Comparison of ENCODE assay signal across 26 cellular contexts in genomic region chr5:124730381-124730780, GRCh38. TPM values are rescaled to one million over a fixed set of nuclear protein-coding genes. Genes with fewer than 3 reads are reported as not detected.
DNase-seq lines count a peak whose midpoint lies in the region; ATAC-seq and TF ChIP-seq lines count a peak whose summit lies in the region.
"Had no signal": no experiment of that assay in that cellular context is flagged by ENCODE, and none has a peak within 500 bp of the region (broad histone marks: within the 10 kb centered on the region; RNA-seq: fewer than 3 reads in every experiment).

No MANE protein-coding gene starts in this region.

- DNase-seq in SJCRH30 (no peak), glutamatergic neuron (no peak), smooth muscle cell (lab: John Stamatoyannopoulos, UW; ENCODE audit: unreplicated experiment) (no peak), cerebellar cortex (ENCODE audit: low spot score) (no peak), activated gamma-delta T cell (lab: John Stamatoyannopoulos, UW) (no peak)
- no peak for DNase-seq in activated effector memory CD4-positive, alpha-beta T cell treated with Interleukin-2 at 50 U/mL for 16 hours
- DNase-seq: activated CD4-positive, CD25-positive, alpha-beta regulatory T cell treated with anti-CD3 and anti-CD28 coated beads, Interleukin-2, amount 50 U/mL, for 72 hours; activated CD8-positive, alpha-beta T cell treated with anti-CD3 and anti-CD28 coated beads, Interleukin-2, amount 10 ng/mL, durations not matched to agents 7 days and 5 days; activated naive CD8-positive, alpha-beta T cell treated with anti-CD3 and anti-CD28 coated beads for 36 hours; activated T-cell treated with anti-CD3 and anti-CD28 coated beads for 4 hours; DMS79; H9; NCI-H1105 treated with DMSO at 0.1 percent for 48 hours; NCI-H1930; psoas muscle; stimulated activated CD4-positive, alpha-beta T cell treated with anti-CD3 and anti-CD28 coated beads, Interleukin-15, amount 100 ng/mL, for 24 hours; stimulated activated naive CD8-positive, alpha-beta T cell treated with anti-CD3 and anti-CD28 coated beads, Interleukin-15, Interleukin-2, amounts not matched to agents 100 U/mL and 50 U/mL, for 24 hours; testis; uterus had no signal

- H3K4me3 ChIP-seq in SJCRH30, result no peak overlapping the region
- H3K4me3 ChIP-seq in smooth muscle cell, result no peak overlapping the region
- H3K4me3 ChIP-seq: K562, lung, psoas muscle, SJSA1, testis, uterus had no signal

- 49% methylated on average over 2 of the region's 2 CpGs for WGBS in smooth muscle cell (ENCODE audit: low lambda C conversion rate)

- H2AFZ ChIP-seq in smooth muscle cell (ENCODE audit: low read depth), result no peak overlapping the region

- H3K27ac ChIP-seq in SJCRH30 (peak overlapping the region; percentile 86), smooth muscle cell (ENCODE audit: low read depth) (peak overlapping the region; percentile 1)
- H3K27ac ChIP-seq: epithelial cell of prostate, psoas muscle, SJSA1, testis, uterus had no signal

- H3K36me3 ChIP-seq in SJCRH30, result no peaks in the 10 kb centered on the region
- no peaks in the 10 kb centered on the region for H3K36me3 ChIP-seq in smooth muscle cell (ENCODE audit: low read depth)
- H3K36me3 ChIP-seq: SJSA1, uterus had no signal

- no peaks in the 10 kb centered on the region for H3K36me3 Mint-ChIP-seq in glutamatergic neuron (ENCODE audit: unreplicated experiment)
- H3K36me3 Mint-ChIP-seq: activated naive CD8-positive, alpha-beta T cell treated with anti-CD3 and anti-CD28 coated beads for 36 hours; CD14-positive monocyte had no signal

- peaks cover 6% of the 10 kb centered on the region for H3K27me3 Mint-ChIP-seq in glutamatergic neuron (ENCODE audit: unreplicated experiment)

- ATAC-seq in GM18505 (IDR thresholded peaks at IDR 0.05; ENCODE audit: unreplicated experiment), result peak; percentile 12
- ATAC-seq in GM18868 (IDR thresholded peaks at IDR 0.05; ENCODE audit: unreplicated experiment), result no peak
- ATAC-seq: activated CD8-positive, alpha-beta T cell treated with anti-CD3 and anti-CD28 coated beads, Interleukin-2, amount 10 ng/mL, durations not matched to agents 7 days and 5 days; K562; psoas muscle; stimulated activated naive CD8-positive, alpha-beta T cell treated with anti-CD3 and anti-CD28 coated beads, Interleukin-15, Interleukin-2, amounts not matched to agents 100 U/mL and 50 U/mL, for 24 hours had no signal

- no peaks in the 10 kb centered on the region for H3K9me3 ChIP-seq in SJCRH30 (replicated peaks)
- H3K9me3 ChIP-seq in smooth muscle cell (replicated peaks; ENCODE audit: low read depth), result no peaks in the 10 kb centered on the region
- H3K9me3 ChIP-seq: psoas muscle, SJSA1, testis, uterus had no signal

- no peak for TF ChIP-seq CTCF in glutamatergic neuron (IDR thresholded peaks at IDR 0.05; ENCODE audit: partially characterized antibody, unreplicated experiment)
- TF ChIP-seq CTCF in smooth muscle cell (IDR thresholded peaks at IDR 0.05; ENCODE audit: borderline replicate concordance, insufficient read depth, poor library complexity, severe bottlenecking), result no peak

- H3K4me2 ChIP-seq in smooth muscle cell, result peak overlapping the region; percentile 42

- TF ChIP-seq POLR2A in GM18505 (IDR thresholded peaks at IDR 0.05; ENCODE audit: borderline replicate concordance, extremely low read depth, insufficient read depth, insufficient read length), result no peak

- H3K4me3 Mint-ChIP-seq in glutamatergic neuron (ENCODE audit: unreplicated experiment), result no peak overlapping the region
- H3K4me3 Mint-ChIP-seq: activated CD8-positive, alpha-beta T cell treated with anti-CD3 and anti-CD28 coated beads, Interleukin-2, amount 10 ng/mL, durations not matched to agents 7 days and 5 days; activated naive CD8-positive, alpha-beta T cell treated with anti-CD3 and anti-CD28 coated beads for 36 hours; CD14-positive monocyte; H9 had no signal

- peaks cover 73% of the 10 kb centered on the region for H3K4me1 Mint-ChIP-seq in glutamatergic neuron (ENCODE audit: low read depth, unreplicated experiment)
- H3K4me1 Mint-ChIP-seq: activated naive CD8-positive, alpha-beta T cell treated with anti-CD3 and anti-CD28 coated beads for 36 hours had no signal

- peaks cover 5% of the 10 kb centered on the region for H3F3A ChIP-seq in smooth muscle cell (ENCODE audit: low read depth)

- H3K27ac Mint-ChIP-seq in glutamatergic neuron (ENCODE audit: unreplicated experiment), result peak overlapping the region; percentile 39
- H3K27ac Mint-ChIP-seq: activated CD8-positive, alpha-beta T cell treated with anti-CD3 and anti-CD28 coated beads, Interleukin-2, amount 10 ng/mL, durations not matched to agents 7 days and 5 days; activated naive CD8-positive, alpha-beta T cell treated with anti-CD3 and anti-CD28 coated beads for 36 hours; CD14-positive monocyte had no signal

- H3K27me3 ChIP-seq in SJCRH30, result no peaks in the 10 kb centered on the region
- H3K27me3 ChIP-seq in smooth muscle cell (ENCODE audit: low read depth), result no peaks in the 10 kb centered on the region
- H3K27me3 ChIP-seq: SJSA1, testis, uterus had no signal

- H4K20me1 ChIP-seq in smooth muscle cell (ENCODE audit: low read depth), result peaks cover 96% of the 10 kb centered on the region

- peaks cover 84% of the 10 kb centered on the region for H3K79me2 ChIP-seq in smooth muscle cell (ENCODE audit: low read depth)

- H3K9ac ChIP-seq in smooth muscle cell (ENCODE audit: low read depth), result no peak overlapping the region

- peaks cover 15% of the 10 kb centered on the region for H3K9me3 Mint-ChIP-seq in glutamatergic neuron (ENCODE audit: unreplicated experiment)
- H3K9me3 Mint-ChIP-seq: activated naive CD8-positive, alpha-beta T cell treated with anti-CD3 and anti-CD28 coated beads for 36 hours; H9 had no signal

- H3K4me1 ChIP-seq in SJCRH30 (peaks cover 36% of the 10 kb centered on the region), smooth muscle cell (ENCODE audit: low read depth) (peaks cover 60% of the 10 kb centered on the region)
- H3K4me1 ChIP-seq: testis, uterus had no signal

RNA-seq across cellular contexts. Expression of gene ZNF608, which starts 16.1 kb away (rescaled TPM):
- 10.9 and 12.6 TPM in 2 replicates for total RNA-seq in SJCRH30 (2014; rRNA removed; shearing (Covaris generic))
- total RNA-seq in glutamatergic neuron (ENCODE audit: unreplicated experiment) (161 TPM), smooth muscle cell (33.1 and 69.5 TPM in 2 replicates)
- 15.4 and 22.0 TPM in 2 replicates for polyA plus RNA-seq in smooth muscle cell
- total RNA-seq: activated CD8-positive, alpha-beta T cell treated with anti-CD3 and anti-CD28 coated beads, Interleukin-2, amount 10 ng/mL, durations not matched to agents 7 days and 5 days had no signal
- polyA plus RNA-seq: CD14-positive monocyte had no signal
